9 cellular contexts compared by ENCODE assay signal in the genomic region with DNA sequence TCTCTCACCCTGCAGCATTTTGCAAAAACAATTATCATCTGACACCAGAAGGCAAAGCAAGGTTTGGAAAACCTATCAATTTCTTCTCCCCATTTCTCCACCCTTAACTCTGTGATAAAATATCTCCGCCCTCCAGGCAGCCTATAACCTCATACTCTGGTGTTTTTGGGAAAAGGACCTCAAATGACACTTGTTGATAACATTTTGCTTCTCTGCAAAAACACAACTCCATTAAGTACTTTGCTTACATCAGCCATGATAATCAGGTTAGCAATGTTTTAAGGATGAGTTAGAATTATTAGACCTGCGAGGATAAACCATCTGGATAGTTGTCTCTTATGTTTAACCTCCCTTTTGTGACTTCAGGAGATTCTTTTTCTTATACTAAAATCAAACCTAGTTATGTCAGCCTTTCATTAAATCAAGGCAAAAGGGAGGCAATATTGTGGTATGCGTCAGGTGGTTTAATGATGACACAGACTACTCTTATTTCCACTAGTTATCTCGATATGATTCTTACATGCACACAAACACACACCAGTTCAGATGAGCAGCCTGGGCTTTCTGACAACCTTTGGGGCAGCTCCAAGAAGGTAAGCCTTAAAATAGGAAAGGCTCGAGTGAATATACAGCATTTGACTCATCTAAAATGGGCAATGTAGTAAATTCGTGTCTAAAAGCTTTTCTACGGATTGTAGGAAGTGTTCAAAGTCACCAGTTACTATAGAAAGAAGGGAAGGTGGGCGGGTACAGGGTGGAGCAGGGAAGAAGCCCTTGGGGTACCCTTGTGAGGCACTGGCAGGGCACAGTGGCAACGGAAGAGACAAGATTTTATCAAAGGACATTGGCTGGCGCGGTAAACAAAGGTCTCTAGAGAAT. TPM values are rescaled to one million over a fixed set of nuclear protein-coding genes. Genes with fewer than 3 reads are reported as not detected.
DNase-seq lines count a peak whose midpoint lies in the region; ATAC-seq and TF ChIP-seq lines count a peak whose summit lies in the region.
"Had no signal": no experiment of that assay in that cellular context is flagged by ENCODE, and none has a peak within 500 bp of the region (broad histone marks: within the 10 kb centered on the region; RNA-seq: fewer than 3 reads in every experiment).

No MANE protein-coding gene starts in this region.

- no peaks in the 10 kb centered on the region for H3K27me3 ChIP-seq in suprapubic skin

- WGBS in suprapubic skin = 33% methylated on average over 11 of the region's 11 CpGs

- TF ChIP-seq POLR2A in suprapubic skin (IDR thresholded peaks at IDR 0.05) = no peak

- intact Hi-C loops in activated CD4-positive, alpha-beta T cell treated with anti-CD3 and anti-CD28 coated beads for 36 hours (cut with DNase I, micrococcal nuclease) = loop anchor here (1.0 to 5.0 kb wide), 9 partner anchors 53 to 1598 kb away; partner anchors contain the start of genes OTULINL (in 1 of the 2), TRIO (in 1 of the 2) and ZNF622 (in 1 of the 2)

- no peaks in the 10 kb centered on the region for H3K9me3 ChIP-seq in suprapubic skin

- peak; percentile 67 for ATAC-seq in activated CD4-positive, alpha-beta T cell treated with anti-CD3 and anti-CD28 coated beads for 36 hours

- H3K27ac Mint-ChIP-seq in activated CD4-positive, alpha-beta T cell treated with anti-CD3 and anti-CD28 coated beads for 36 hours = peak overlapping the region; percentile 97
- H3K27ac Mint-ChIP-seq in activated naive CD8-positive, alpha-beta T cell treated with anti-CD3 and anti-CD28 coated beads for 36 hours = peak overlapping the region; percentile 95

- H3K36me3 Mint-ChIP-seq in activated CD4-positive, alpha-beta T cell treated with anti-CD3 and anti-CD28 coated beads for 36 hours (ENCODE audit: low read depth) = peaks cover 10% of the 10 kb centered on the region
- H3K36me3 Mint-ChIP-seq in activated naive CD8-positive, alpha-beta T cell treated with anti-CD3 and anti-CD28 coated beads for 36 hours = peaks cover 22% of the 10 kb centered on the region

- H3K4me1 Mint-ChIP-seq in activated CD4-positive, alpha-beta T cell treated with anti-CD3 and anti-CD28 coated beads for 36 hours = peaks cover 40% of the 10 kb centered on the region
- peaks cover 29% of the 10 kb centered on the region for H3K4me1 Mint-ChIP-seq in activated naive CD8-positive, alpha-beta T cell treated with anti-CD3 and anti-CD28 coated beads for 36 hours

- TF ChIP-seq CTCF in suprapubic skin (IDR thresholded peaks at IDR 0.05) = no peak

- H3K4me1 ChIP-seq in suprapubic skin = peaks cover 25% of the 10 kb centered on the region

- CTCF ChIA-PET in activated CD4-positive, alpha-beta T cell treated with anti-CD3 and anti-CD28 coated beads for 36 hours (lab: Charles Lee) = interaction anchor here (0.6 to 2.3 kb wide), 8 partner anchors 9 to 184 kb away, joined by 3 to 12 read pairs (median 4); no protein-coding TSS in a partner anchor

- DNase-seq in activated CD4-positive, alpha-beta T cell treated with anti-CD3 and anti-CD28 coated beads for 36 hours = peak; percentile 68
- no peak for DNase-seq in activated CD4-positive, alpha-beta T cell treated with anti-CD3 and anti-CD28 coated beads for 1 hour
- peak; percentile 48 for DNase-seq in activated naive CD8-positive, alpha-beta T cell treated with anti-CD3 and anti-CD28 coated beads for 36 hours
- DNase-seq in medulla oblongata (ENCODE audit: extremely low spot score) (peak; percentile 51), suprapubic skin (ENCODE audit: low spot score in 2 of 2) (no peak), UCSD-AML1 (lab: John Stamatoyannopoulos, UW; ENCODE audit: unreplicated experiment) (no peak), DMS79 treated with DMSO at 0.1 percent for 48 hours (lab: John Stamatoyannopoulos, UW) (no peak), HuH-7.5 (ENCODE audit: low spot score) (no peak)

- no peak for TF ChIP-seq EP300 in suprapubic skin (IDR thresholded peaks at IDR 0.05)

- H3K27me3 Mint-ChIP-seq in activated CD4-positive, alpha-beta T cell treated with anti-CD3 and anti-CD28 coated beads for 36 hours = no peaks in the 10 kb centered on the region
- no peaks in the 10 kb centered on the region for H3K27me3 Mint-ChIP-seq in activated naive CD8-positive, alpha-beta T cell treated with anti-CD3 and anti-CD28 coated beads for 36 hours

- POLR2A ChIA-PET in activated CD4-positive, alpha-beta T cell treated with anti-CD3 and anti-CD28 coated beads for 36 hours (lab: Charles Lee) = interaction anchor here (0.8 kb wide), 1 partner anchor 184 kb away, joined by 3 read pairs; no protein-coding TSS in a partner anchor

- H3K4me3 ChIP-seq in suprapubic skin = peak overlapping the region; percentile 91
- H3K4me3 ChIP-seq: SK-N-MC had no signal

- no peaks in the 10 kb centered on the region for H3K36me3 ChIP-seq in suprapubic skin

- H3K4me3 Mint-ChIP-seq in activated CD4-positive, alpha-beta T cell treated with anti-CD3 and anti-CD28 coated beads for 36 hours = peak overlapping the region; percentile 97
- H3K4me3 Mint-ChIP-seq in activated naive CD8-positive, alpha-beta T cell treated with anti-CD3 and anti-CD28 coated beads for 36 hours = peak overlapping the region; percentile 98

- H3K27ac ChIP-seq in suprapubic skin = peak overlapping the region; percentile 74
- H3K27ac ChIP-seq: SK-N-MC had no signal

- H3K9me3 Mint-ChIP-seq in activated CD4-positive, alpha-beta T cell treated with anti-CD3 and anti-CD28 coated beads for 36 hours (ENCODE audit: low read depth) = no peaks in the 10 kb centered on the region
- H3K9me3 Mint-ChIP-seq in activated naive CD8-positive, alpha-beta T cell treated with anti-CD3 and anti-CD28 coated beads for 36 hours = no peaks in the 10 kb centered on the region

RNA-seq across cellular contexts. Expression of gene ANKH, which starts 2.1 kb away (rescaled TPM):
- 10 to 100 TPM; 72.8 to 76.4 TPM for total RNA-seq in activated CD4-positive, alpha-beta T cell treated with anti-CD3 and anti-CD28 coated beads for 36 hours
- total RNA-seq in activated naive CD8-positive, alpha-beta T cell treated with anti-CD3 and anti-CD28 coated beads for 36 hours = 10 to 100 TPM; 82.5 to 84.6 TPM
- total RNA-seq in suprapubic skin = 10 to 100 TPM; 59.8 to 86.1 (median 70.4) TPM

Comparison
In these comparisons a context has a peak if more than half of its experiments do, and no peak if none do; other contexts are left out.
1. DNase-seq: peak in activated CD4-positive, alpha-beta T cell treated with anti-CD3 and anti-CD28 coated beads for 36 hours (single experiment), activated naive CD8-positive, alpha-beta T cell treated with anti-CD3 and anti-CD28 coated beads for 36 hours (single experiment) and medulla oblongata (single experiment); none in activated CD4-positive, alpha-beta T cell treated with anti-CD3 and anti-CD28 coated beads for 1 hour (single experiment), suprapubic skin (0 of 2), UCSD-AML1 (single experiment), DMS79 treated with DMSO at 0.1 percent for 48 hours (single experiment) and HuH-7.5 (single experiment).